29 cellular contexts compared by ENCODE assay signal in genomic region chr2:141075753-141076152, GRCh38.
"Had no signal": no experiment of that assay in that cellular context is flagged by ENCODE, and none has a peak within 500 bp of the region (broad histone marks: within the 10 kb centered on the region; RNA-seq: fewer than 3 reads in every experiment).

No MANE protein-coding gene starts in this region.

- H3K4me1 ChIP-seq: body of pancreas, esophagus squamous epithelium, gastroesophageal sphincter had no signal

- H3K27me3 ChIP-seq: body of pancreas, esophagus squamous epithelium, gastroesophageal sphincter, heart right ventricle had no signal

- H3K36me3 ChIP-seq: esophagus squamous epithelium, gastroesophageal sphincter, heart right ventricle had no signal

- H3K9me3 ChIP-seq: body of pancreas, esophagus squamous epithelium, gastroesophageal sphincter had no signal

- ATAC-seq: activated naive CD8-positive, alpha-beta T cell treated with anti-CD3 and anti-CD28 coated beads, Interleukin-2, amount 50 U/mL, for 24 hours; activated T-cell treated with anti-CD3 and anti-CD28 coated beads, Interleukin-2, amount 50 U/mL, for 72 hours; body of pancreas; effector memory CD8-positive, alpha-beta T cell; gastroesophageal sphincter; heart right ventricle; T-helper 17 cell; WTC11 had no signal

- H3K4me3 ChIP-seq: body of pancreas, esophagus squamous epithelium, gastroesophageal sphincter, heart right ventricle had no signal

- DNase-seq: activated CD4-positive, alpha-beta memory T cell treated with anti-CD3 and anti-CD28 coated beads, Interleukin-2, amount 10 ng/mL, durations not matched to agents 7 days and 5 days; activated CD4-positive, alpha-beta T cell treated with anti-CD3 and anti-CD28 coated beads for 1 hour; activated CD4-positive, alpha-beta T cell treated with anti-CD3 and anti-CD28 coated beads for 4 hours; activated CD4-positive, alpha-beta T cell treated with anti-CD3 and anti-CD28 coated beads, Interleukin-2, amount 10 ng/mL, durations not matched to agents 7 days and 5 days; activated CD4-positive, alpha-beta T cell treated with anti-CD3 and anti-CD28 coated beads, Interleukin-2, amount 50 U/mL, for 4 hours; activated CD8-positive, alpha-beta memory T cell treated with anti-CD3 and anti-CD28 coated beads, Interleukin-2, amount 50 U/mL, for 48 hours; activated gamma-delta T cell; activated naive CD4-positive, alpha-beta T cell treated with Interleukin-2 at 50 U/mL for 16 hours; activated naive CD8-positive, alpha-beta T cell treated with anti-CD3 and anti-CD28 coated beads for 36 hours; activated naive CD8-positive, alpha-beta T cell treated with anti-CD3 and anti-CD28 coated beads, Interleukin-2, amount 50 U/mL, for 24 hours; activated T-cell treated with anti-CD3 and anti-CD28 coated beads for 4 hours; activated T-cell treated with anti-CD3 and anti-CD28 coated beads, Interleukin-2, amount 50 U/mL, for 24 hours; activated T-cell treated with anti-CD3 and anti-CD28 coated beads, Interleukin-2, amount 50 U/mL, for 72 hours; amniotic stem cell; aorta; body of pancreas; caudate nucleus; cortex of kidney; dermis blood vessel endothelial cell; effector CD4-positive, alpha-beta T cell; effector memory CD8-positive, alpha-beta T cell; esophagus squamous epithelium; foreskin melanocyte; heart right ventricle; T-helper 1 cell; T-helper 17 cell had no signal

- H3K27ac ChIP-seq: body of pancreas, epithelial cell of prostate, esophagus squamous epithelium, gastroesophageal sphincter, heart right ventricle had no signal
